ENCODE assay signal across 18 cellular contexts in the genomic region with DNA sequence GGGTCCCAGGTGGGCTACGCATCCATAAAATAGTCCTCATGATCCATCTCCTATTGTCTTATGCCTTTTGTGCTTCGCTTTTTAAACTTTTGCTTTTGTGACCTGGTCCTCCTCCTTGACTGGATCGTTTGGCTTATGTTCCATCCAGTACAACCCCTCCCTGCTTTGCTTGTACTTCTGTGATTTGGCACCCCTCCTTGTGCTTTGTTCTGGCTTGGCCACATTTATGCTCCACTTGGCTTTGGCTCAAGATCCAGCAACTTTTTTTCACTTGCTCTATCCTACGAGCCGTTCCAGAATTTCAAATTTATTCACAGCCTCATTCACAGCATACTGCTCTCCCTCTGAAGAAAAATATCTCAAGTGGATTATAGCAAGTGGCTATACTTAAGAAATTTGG. TPM values are rescaled to one million over a fixed set of nuclear protein-coding genes. Genes with fewer than 3 reads are reported as not detected.
"Had no signal": no experiment of that assay in that cellular context is flagged by ENCODE, and none has a peak within 500 bp of the region (broad histone marks: within the 10 kb centered on the region; RNA-seq: fewer than 3 reads in every experiment).

No MANE protein-coding gene starts in this region.

- H3K36me3 ChIP-seq: adrenal gland, breast epithelium, left lung, upper lobe of left lung had no signal

- H3K27me3 ChIP-seq: left lung, upper lobe of left lung had no signal

- H3K27ac ChIP-seq: adrenal gland, breast epithelium, left lung, upper lobe of left lung had no signal

- DNase-seq: activated CD4-positive, alpha-beta T cell treated with anti-CD3 and anti-CD28 coated beads, Interleukin-2, amount 50 U/mL, for 1 hour; activated CD4-positive, CD25-positive, alpha-beta regulatory T cell; activated naive CD4-positive, alpha-beta T cell treated with anti-CD3 and anti-CD28 coated beads, Interleukin-2, amount 10 ng/mL, durations not matched to agents 7 days and 5 days; activated T-cell treated with anti-CD3 and anti-CD28 coated beads for 4 hours; adrenal gland; islet precursor cell; left lung; T-helper 2 cell; upper lobe of left lung had no signal

- H3K4me3 ChIP-seq: adrenal gland, breast epithelium, left lung, smooth muscle cell, upper lobe of left lung had no signal

- H3K4me1 ChIP-seq: adrenal gland, breast epithelium, left lung had no signal

- H3K9me3 ChIP-seq: adrenal gland, breast epithelium, left lung, upper lobe of left lung had no signal

RNA-seq across cellular contexts. Expression of a gene that starts 28.0 kb away (rescaled TPM):
- total RNA-seq: activated CD8-positive, alpha-beta memory T cell treated with anti-CD3 and anti-CD28 coated beads for 36 hours; activated T-helper 17 cell treated with anti-CD3 and anti-CD28 coated beads, Interleukin-2, amount 50 U/mL, for 72 hours; breast epithelium; chondrocyte; dermis microvascular lymphatic vessel endothelial cell; esophagus mucosa; left lung; mesenteric fat pad; osteocyte; upper lobe of left lung had no signal
- polyA plus RNA-seq: adrenal gland, smooth muscle cell had no signal
